Comparison of ENCODE assay signal across 1 cellular context in the genomic region with DNA sequence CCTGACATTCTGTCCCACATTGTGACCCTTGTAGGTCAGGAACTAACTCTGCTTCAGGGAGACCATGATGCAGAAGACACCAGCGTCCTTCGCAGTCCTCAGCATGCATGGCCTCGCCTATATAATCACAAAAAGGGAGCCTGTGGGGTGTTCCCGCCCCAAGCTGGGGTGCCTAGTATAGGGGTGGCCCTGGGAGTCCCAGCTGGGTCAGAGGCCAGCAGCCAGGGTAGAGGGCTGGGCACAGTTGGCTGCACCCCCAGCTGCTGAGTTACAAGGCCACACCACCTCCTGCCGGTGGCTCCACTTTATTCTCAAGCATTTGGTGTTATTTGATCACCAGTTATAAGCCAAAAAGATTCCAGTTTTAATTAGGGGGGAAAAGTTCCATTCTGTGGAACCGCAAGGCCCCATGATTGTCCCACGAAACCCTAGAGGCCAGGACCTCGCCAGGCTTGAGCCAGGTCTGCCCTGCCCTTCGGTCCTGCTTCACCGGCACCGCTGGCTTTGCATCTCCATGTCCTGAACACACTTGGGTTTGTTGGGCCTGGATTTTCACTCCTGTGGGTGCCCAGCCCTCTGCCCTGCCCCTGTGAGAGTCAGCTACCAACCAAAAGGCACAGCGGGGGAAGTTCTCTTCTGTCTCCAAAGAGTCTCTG.
A peak's percentile ranks its signal among the peaks of the same experiment; 100 is the strongest.
TF ChIP-seq lines count a peak whose summit lies in the region.

No MANE protein-coding gene starts in this region.

TF ChIP-seq in HepG2, 621 proteins besides CTCF, POLR2A, EP300 and RAD21:
- TF ChIP-seq SMARCC2 (IDR thresholded peaks at IDR 0.05) (no peak), AGO2 (optimal IDR thresholded peaks at IDR 0.05; ENCODE audit: low read depth, low read length) (peak; percentile 2)
- TF ChIP-seq, protein P1, sequence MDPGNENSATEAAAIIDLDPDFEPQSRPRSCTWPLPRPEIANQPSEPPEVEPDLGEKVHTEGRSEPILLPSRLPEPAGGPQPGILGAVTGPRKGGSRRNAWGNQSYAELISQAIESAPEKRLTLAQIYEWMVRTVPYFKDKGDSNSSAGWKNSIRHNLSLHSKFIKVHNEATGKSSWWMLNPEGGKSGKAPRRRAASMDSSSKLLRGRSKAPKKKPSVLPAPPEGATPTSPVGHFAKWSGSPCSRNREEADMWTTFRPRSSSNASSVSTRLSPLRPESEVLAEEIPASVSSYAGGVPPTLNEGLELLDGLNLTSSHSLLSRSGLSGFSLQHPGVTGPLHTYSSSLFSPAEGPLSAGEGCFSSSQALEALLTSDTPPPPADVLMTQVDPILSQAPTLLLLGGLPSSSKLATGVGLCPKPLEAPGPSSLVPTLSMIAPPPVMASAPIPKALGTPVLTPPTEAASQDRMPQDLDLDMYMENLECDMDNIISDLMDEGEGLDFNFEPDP (CRISPR knock-in tag; conservative IDR thresholded peaks at IDR 0.05): 0 out of 2 replicates have a peak, but pooled peaks have one; percentile 37
